8 cellular contexts compared by ENCODE assay signal in genomic region chr1:180912801-180913616, GRCh38. TPM values are rescaled to one million over a fixed set of nuclear protein-coding genes. Genes with fewer than 3 reads are reported as not detected.
A peak's percentile ranks its signal among the peaks of the same experiment; 100 is the strongest.
DNase-seq lines count a peak whose midpoint lies in the region; ATAC-seq, FAIRE-seq and TF ChIP-seq lines count a peak whose summit lies in the region.

Gene KIAA1614 (plus strand): TSS chr1:180912897. CDS start chr1:180913244, 347 bp downstream.

- H3K27me3 Mint-ChIP-seq in CD8-positive, alpha-beta memory T cell, result peaks cover 19 to 45% of the 10 kb centered on the region in 2 donors
- H3K27me3 Mint-ChIP-seq in central memory CD8-positive, alpha-beta T cell, result peaks cover 48% of the 10 kb centered on the region

- H3K4me1 Mint-ChIP-seq in CD8-positive, alpha-beta memory T cell, result peaks cover 7 to 26% (median 24%) of the 10 kb centered on the region in 3 donors
- peaks cover 6% of the 10 kb centered on the region for H3K4me1 Mint-ChIP-seq in central memory CD8-positive, alpha-beta T cell
- H3K4me1 Mint-ChIP-seq in stimulated activated effector memory CD8-positive, alpha-beta T cell treated with anti-CD3 and anti-CD28 coated beads, Interleukin-12 subunit alpha, Interleukin-12 subunit beta, amount 100 ng/mL, for 72 hours, result peaks cover 8% of the 10 kb centered on the region

- no peak for FAIRE-seq in kidney (lab: Jason Lieb, UNC)

- peak within 1 kb of the TSS; percentile 11 to 54 (median 36) for H3K4me3 Mint-ChIP-seq in CD8-positive, alpha-beta memory T cell
- H3K4me3 Mint-ChIP-seq in central memory CD8-positive, alpha-beta T cell, result peak within 1 kb of the TSS; percentile 58
- peak within 1 kb of the TSS; percentile 45 for H3K4me3 Mint-ChIP-seq in stimulated activated effector memory CD8-positive, alpha-beta T cell treated with anti-CD3 and anti-CD28 coated beads, Interleukin-12 subunit alpha, Interleukin-12 subunit beta, amount 100 ng/mL, for 72 hours

- no peaks in the 10 kb centered on the region for H3K36me3 ChIP-seq in CD8-positive, alpha-beta memory T cell (ENCODE audit: insufficient read depth, low read length)
- no peaks in the 10 kb centered on the region for H3K36me3 ChIP-seq in kidney (ENCODE audit: control insufficient read depth in 1 of 2, insufficient read depth in 2 of 2, low read length in 2 of 2)

- no peaks in the 10 kb centered on the region for H3K9me3 ChIP-seq in CD8-positive, alpha-beta memory T cell (ENCODE audit: low read length)
- no peaks in the 10 kb centered on the region for H3K9me3 ChIP-seq in kidney (ENCODE audit: control insufficient read depth in 1 of 2, low read length in 2 of 2)

- TF ChIP-seq CTCF in HL-60 (IDR thresholded peaks at IDR 0.05; ENCODE audit: insufficient read depth, low read length), result no peak
- no peak for TF ChIP-seq CTCF in kidney (IDR thresholded peaks at IDR 0.05; ENCODE audit: borderline replicate concordance, extremely low read depth, insufficient read depth)

- ATAC-seq in central memory CD8-positive, alpha-beta T cell (replicated peaks; ENCODE audit: extremely low read depth, poor library complexity, severe bottlenecking), result no peak
- ATAC-seq in stimulated activated effector memory CD8-positive, alpha-beta T cell treated with anti-CD3 and anti-CD28 coated beads, Interleukin-12 subunit alpha, Interleukin-12 subunit beta, amount 100 ng/mL, for 72 hours, result peak; percentile 11
- no peak for ATAC-seq in HG03039 (IDR thresholded peaks at IDR 0.05; ENCODE audit: unreplicated experiment)
- ATAC-seq in GM19023 (IDR thresholded peaks at IDR 0.05; ENCODE audit: unreplicated experiment), result no peak

- no peaks in the 10 kb centered on the region for H3K36me3 Mint-ChIP-seq in CD8-positive, alpha-beta memory T cell
- no peaks in the 10 kb centered on the region for H3K36me3 Mint-ChIP-seq in central memory CD8-positive, alpha-beta T cell (ENCODE audit: insufficient read depth)
- no peaks in the 10 kb centered on the region for H3K36me3 Mint-ChIP-seq in stimulated activated effector memory CD8-positive, alpha-beta T cell treated with anti-CD3 and anti-CD28 coated beads, Interleukin-12 subunit alpha, Interleukin-12 subunit beta, amount 100 ng/mL, for 72 hours

- H3K4me3 ChIP-seq in CD8-positive, alpha-beta memory T cell (ENCODE audit: low read length), result no peak within 1 kb of the TSS
- H3K4me3 ChIP-seq in HL-60 (replicated peaks; ENCODE audit: insufficient read depth, low read length) (peak within 1 kb of the TSS; percentile 37), kidney (ENCODE audit: low read length in 2 of 2) (peak within 1 kb of the TSS; percentile 52 to 64)

- CTCF ChIA-PET in CD8-positive, alpha-beta memory T cell (lab: Charles Lee), result interaction anchor here (0.5 kb wide), 1 partner anchor 83 kb away, joined by 3 read pairs; no protein-coding TSS in a partner anchor

- H3K4me1 ChIP-seq in CD8-positive, alpha-beta memory T cell (ENCODE audit: insufficient read depth, low read length), result no peaks in the 10 kb centered on the region
- peaks cover 0 to 12% of the 10 kb centered on the region in 2 donors for H3K4me1 ChIP-seq in kidney (ENCODE audit: control insufficient read depth in 1 of 2, insufficient read depth in 1 of 2, low read depth in 1 of 2, low read length in 2 of 2)

- DNase-seq in CD8-positive, alpha-beta memory T cell, result no peak
- peak; percentile 15 to 17 for DNase-seq in HL-60 (ENCODE audit: low read depth in 1 of 2, low spot score in 1 of 2)
- DNase-seq in central memory CD8-positive, alpha-beta T cell (ENCODE audit: low spot score in 2 of 2), result no peak
- peak; percentile 86 for DNase-seq in kidney
- DNase-seq in stimulated activated effector memory CD8-positive, alpha-beta T cell treated with anti-CD3 and anti-CD28 coated beads, Interleukin-12 subunit alpha, Interleukin-12 subunit beta, amount 100 ng/mL, for 72 hours (ENCODE audit: low spot score in 2 of 2), result no peak
- DNase-seq in germinal center (ENCODE audit: low spot score), result no peak

- intact Hi-C loops in kidney (cut with DNase I), result no loop called here

- peak within 1 kb of the TSS; percentile 71 to 84 for H3K9ac ChIP-seq in kidney (ENCODE audit: low read length in 2 of 2)

- no peaks in the 10 kb centered on the region for H3K9me3 Mint-ChIP-seq in CD8-positive, alpha-beta memory T cell
- no peaks in the 10 kb centered on the region for H3K9me3 Mint-ChIP-seq in central memory CD8-positive, alpha-beta T cell
- H3K9me3 Mint-ChIP-seq in stimulated activated effector memory CD8-positive, alpha-beta T cell treated with anti-CD3 and anti-CD28 coated beads, Interleukin-12 subunit alpha, Interleukin-12 subunit beta, amount 100 ng/mL, for 72 hours, result no peaks in the 10 kb centered on the region

- POLR2A ChIA-PET in CD8-positive, alpha-beta memory T cell (lab: Charles Lee), result no interaction called here

- H3K27ac Mint-ChIP-seq in CD8-positive, alpha-beta memory T cell, result no peak within 1 kb of the TSS
- H3K27ac Mint-ChIP-seq in central memory CD8-positive, alpha-beta T cell (ENCODE audit: low read depth), result no peak within 1 kb of the TSS
- no peak within 1 kb of the TSS for H3K27ac Mint-ChIP-seq in stimulated activated effector memory CD8-positive, alpha-beta T cell treated with anti-CD3 and anti-CD28 coated beads, Interleukin-12 subunit alpha, Interleukin-12 subunit beta, amount 100 ng/mL, for 72 hours

- H3K27ac ChIP-seq in CD8-positive, alpha-beta memory T cell (ENCODE audit: low read depth, low read length), result no peak within 1 kb of the TSS
- H3K27ac ChIP-seq in HL-60 (replicated peaks), result no peak within 1 kb of the TSS
- H3K27ac ChIP-seq in kidney (ENCODE audit: low read depth in 2 of 2, low read length in 2 of 2), result peak within 1 kb of the TSS; percentile 83 to 93

- H3K27me3 ChIP-seq in CD8-positive, alpha-beta memory T cell (ENCODE audit: insufficient read depth, low read length, poor library complexity, severe bottlenecking), result peaks cover 3% of the 10 kb centered on the region
- H3K27me3 ChIP-seq in HL-60 (ENCODE audit: insufficient read depth, poor library complexity, severe bottlenecking), result no peaks in the 10 kb centered on the region

RNA-seq across cellular contexts. Expression of gene KIAA1614, which starts in this region (rescaled TPM):
- under 1 TPM; 0.22 to 0.49 TPM for total RNA-seq in CD8-positive, alpha-beta memory T cell
- 0.10 TPM for polyA plus RNA-seq in CD8-positive, alpha-beta memory T cell
- total RNA-seq in kidney, result 12.3 TPM
- polyA plus RNA-seq in kidney (ENCODE audit: insufficient read depth, low read depth, low replicate concordance), result 5.4 TPM

Comparison
In these comparisons a context has a peak if more than half of its experiments do, and no peak if none do; other contexts are left out.
1. DNase-seq: peak in HL-60 (2 of 2) and kidney (single experiment); none in CD8-positive, alpha-beta memory T cell (0 of 5), central memory CD8-positive, alpha-beta T cell (0 of 2), stimulated activated effector memory CD8-positive, alpha-beta T cell treated with anti-CD3 and anti-CD28 coated beads, Interleukin-12 subunit alpha, Interleukin-12 subunit beta, amount 100 ng/mL, for 72 hours (0 of 2) and germinal center (single experiment).
2. H3K27ac ChIP-seq: peak in kidney (2 of 2); none in CD8-positive, alpha-beta memory T cell (single experiment) and HL-60 (single experiment).
3. Peak in every context shown above with its lines, with median percentiles within 50 percentile points of each other: H3K4me3 Mint-ChIP-seq.